ENCODE assay signal across 25 cellular contexts in the genomic region with DNA sequence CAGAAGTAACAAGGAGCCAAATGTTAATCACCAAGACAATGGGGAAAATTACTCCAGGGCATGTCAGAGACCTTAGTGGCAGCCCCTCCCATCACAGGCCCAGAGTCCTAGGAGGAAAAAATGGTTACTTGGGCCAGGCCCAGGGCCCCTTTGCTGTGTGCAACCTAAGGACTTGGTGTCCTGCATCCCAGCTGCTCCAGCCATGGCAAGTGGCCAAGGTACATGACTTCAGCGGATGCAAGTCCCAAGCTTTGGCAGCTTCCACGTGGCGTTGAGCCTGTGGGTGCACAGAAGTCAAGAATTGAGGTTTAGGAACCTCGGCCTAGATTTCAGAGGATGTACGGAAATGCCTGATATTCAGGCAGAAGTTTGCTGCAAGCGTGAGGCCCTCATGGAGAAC. TPM values are rescaled to one million over a fixed set of nuclear protein-coding genes. Genes with fewer than 3 reads are reported as not detected.
"Had no signal": no experiment of that assay in that cellular context is flagged by ENCODE, and none has a peak within 500 bp of the region (broad histone marks: within the 10 kb centered on the region; RNA-seq: fewer than 3 reads in every experiment).

No MANE protein-coding gene starts in this region.

- DNase-seq: activated CD4-positive, alpha-beta memory T cell treated with anti-CD3 and anti-CD28 coated beads, Interleukin-2, amount 10 ng/mL, durations not matched to agents 7 days and 5 days; activated CD4-positive, alpha-beta T cell treated with anti-CD3 and anti-CD28 coated beads for 36 hours; activated CD4-positive, alpha-beta T cell treated with anti-CD3 and anti-CD28 coated beads, Interleukin-2, amount 50 U/mL, for 1 hour; activated gamma-delta T cell; activated naive CD4-positive, alpha-beta T cell treated with anti-CD3 and anti-CD28 coated beads for 36 hours; activated T-cell treated with anti-CD3 and anti-CD28 coated beads for 4 hours; activated T-cell treated with anti-CD3 and anti-CD28 coated beads, Interleukin-2, amount 50 U/mL, for 48 hours; amygdala; caudate nucleus; MM.1S; NCI-H1105; NCI-H1436; NCI-H1694 treated with DMSO at 0.1 percent for 48 hours; NCI-H2029 treated with DMSO at 0.1 percent for 48 hours; NCI-H510A treated with DMSO at 0.1 percent for 48 hours; RPMI8226; SJCRH30; SK-N-SH; T-helper 1 cell; WERI-Rb-1 had no signal

- H3K27ac ChIP-seq: SJCRH30, WERI-Rb-1 had no signal

- H3K36me3 ChIP-seq: SJCRH30, WERI-Rb-1 had no signal

- ATAC-seq: activated CD4-positive, alpha-beta T cell treated with anti-CD3 and anti-CD28 coated beads for 36 hours; activated T-helper 17 cell treated with anti-CD3 and anti-CD28 coated beads, Interleukin-2, amount 50 U/mL, for 72 hours; Right ventricle myocardium inferior had no signal

- H3K4me3 ChIP-seq: SJCRH30 had no signal

- H3K9me3 ChIP-seq: SJCRH30, SK-N-SH had no signal

- H3K4me1 ChIP-seq: SJCRH30 had no signal

- H3K4me2 ChIP-seq: SK-N-SH had no signal

- H3K9ac ChIP-seq: SK-N-SH had no signal

RNA-seq across cellular contexts. Expression of gene OR10H4, which starts 46.7 kb away (rescaled TPM):
- total RNA-seq: activated CD4-positive, alpha-beta memory T cell treated with anti-CD3 and anti-CD28 coated beads, Interleukin-2, amount 10 ng/mL, durations not matched to agents 7 days and 5 days; activated CD4-positive, alpha-beta T cell treated with anti-CD3 and anti-CD28 coated beads for 36 hours; activated CD8-positive, alpha-beta memory T cell treated with anti-CD3 and anti-CD28 coated beads for 36 hours; activated naive CD4-positive, alpha-beta T cell treated with anti-CD3 and anti-CD28 coated beads for 36 hours; activated T-helper 17 cell treated with anti-CD3 and anti-CD28 coated beads, Interleukin-2, amount 50 U/mL, for 72 hours; OCI-LY7; Right ventricle myocardium inferior; SJCRH30; T-helper 2 cell treated with Interferon-gamma antibody and Interleukin-4, amounts not matched to agents 100 ng/mL and 5 ng/mL, for 36 hours had no signal
- polyA plus RNA-seq: SK-N-SH had no signal
